ENCODE assay signal across 33 cellular contexts in genomic region chr12:80690090-80690489, GRCh38. TPM values are rescaled to one million over a fixed set of nuclear protein-coding genes. Genes with fewer than 3 reads are reported as not detected.
"Had no signal": no experiment of that assay in that cellular context is flagged by ENCODE, and none has a peak within 500 bp of the region (broad histone marks: within the 10 kb centered on the region; RNA-seq: fewer than 3 reads in every experiment).

No MANE protein-coding gene starts in this region.

- H3K4me3 ChIP-seq: pancreas, sigmoid colon, stomach, thoracic aorta, thyroid gland, tibial nerve, upper lobe of left lung, vagina had no signal

- H3K27ac ChIP-seq: neutrophil, pancreas, sigmoid colon, stomach, thoracic aorta, thyroid gland, tibial nerve, upper lobe of left lung, vagina had no signal

- DNase-seq: naive B cell; naive thymus-derived CD8-positive, alpha-beta T cell; nephron progenitor cell; nucleus accumbens; pancreas; right cardiac atrium; sigmoid colon; small intestine; stimulated activated CD4-positive, alpha-beta T cell treated with anti-CD3 and anti-CD28 coated beads, Interleukin-15, amount 100 ng/mL, for 24 hours; stimulated activated CD4-positive, alpha-beta T cell treated with anti-CD3 and anti-CD28 coated beads, Interleukin-2, amount 100 ng/mL, for 24 hours; stimulated activated CD4-positive, alpha-beta T cell treated with anti-CD3 and anti-CD28 coated beads, Interleukin-2, amount 100 ng/mL, for 48 hours; stimulated activated CD4-positive, alpha-beta T cell treated with anti-CD3 and anti-CD28 coated beads, Interleukin-4, amount 100 ng/mL, for 24 hours; stimulated activated naive B cell treated with anti-CD40 and anti-IgM and Interleukin-4, amounts not matched to agents 10 μg/mL and 1 μg/mL and 100 μg/mL, for 72 hours; stimulated activated naive CD4-positive, alpha-beta T cell treated with Interleukin-2 at 50 U/mL for 16 hours; stomach; thyroid gland; trophoblast cell; upper lobe of left lung had no signal

- H3K4me1 ChIP-seq: pancreas, sigmoid colon, thyroid gland, tibial nerve, upper lobe of left lung, vagina had no signal

- H3K36me3 ChIP-seq: neutrophil, pancreas, sigmoid colon, stomach, thoracic aorta, thyroid gland, tibial nerve, upper lobe of left lung, vagina had no signal

- ATAC-seq: naive thymus-derived CD8-positive, alpha-beta T cell; natural killer cell treated with Interleukin-12 subunit alpha and Interleukin-12 subunit beta and Interleukin-15 and Interleukin-18, amount 100 ng/mL, for 72 hours; pancreas; right cardiac atrium; stimulated activated effector memory CD8-positive, alpha-beta T cell treated with anti-CD3 and anti-CD28 coated beads, Interleukin-12 subunit alpha, Interleukin-12 subunit beta, amount 100 ng/mL, for 72 hours; stimulated activated naive B cell treated with anti-CD40 and anti-IgM and Interleukin-4, amounts not matched to agents 10 μg/mL and 1 μg/mL and 100 μg/mL, for 72 hours had no signal

- H3K27me3 ChIP-seq: neutrophil, pancreas, sigmoid colon, stomach, thyroid gland, tibial nerve, upper lobe of left lung, vagina had no signal

- H3K9me3 ChIP-seq: neutrophil, pancreas, stomach, thoracic aorta, thyroid gland, upper lobe of left lung, vagina had no signal

- FAIRE-seq: pancreas, small intestine, urothelium cell line had no signal

RNA-seq across cellular contexts. Expression of gene MYF6, which starts 17.3 kb away (rescaled TPM):
- total RNA-seq: naive thymus-derived CD8-positive, alpha-beta T cell; natural killer cell treated with Interleukin-12 subunit alpha and Interleukin-12 subunit beta and Interleukin-15 and Interleukin-18, amount 100 ng/mL, for 72 hours; neural crest cell; osteocyte; pancreas; posterior vena cava; renal cortical epithelial cell; right cardiac atrium; sigmoid colon; stomach; subcutaneous adipose tissue; thoracic aorta; thyroid gland; tibial nerve; upper lobe of left lung; ureter; vagina had no signal
- polyA plus RNA-seq: naive thymus-derived CD8-positive, alpha-beta T cell; sigmoid colon had no signal

RNA-seq across cellular contexts. Expression of gene MYF5, which starts 26.6 kb away (rescaled TPM):
- total RNA-seq: naive thymus-derived CD8-positive, alpha-beta T cell; natural killer cell treated with Interleukin-12 subunit alpha and Interleukin-12 subunit beta and Interleukin-15 and Interleukin-18, amount 100 ng/mL, for 72 hours; neural crest cell; omental fat pad; osteocyte; pancreas; posterior vena cava; renal cortical epithelial cell; right cardiac atrium; sigmoid colon; stomach; subcutaneous adipose tissue; temporal lobe; thoracic aorta; thyroid gland; tibial nerve; upper lobe of left lung; ureter; vagina had no signal
- polyA plus RNA-seq: naive thymus-derived CD8-positive, alpha-beta T cell; pancreas; right cardiac atrium; sigmoid colon; small intestine; stomach had no signal
